13 cellular contexts compared by ENCODE assay signal in the genomic region with DNA sequence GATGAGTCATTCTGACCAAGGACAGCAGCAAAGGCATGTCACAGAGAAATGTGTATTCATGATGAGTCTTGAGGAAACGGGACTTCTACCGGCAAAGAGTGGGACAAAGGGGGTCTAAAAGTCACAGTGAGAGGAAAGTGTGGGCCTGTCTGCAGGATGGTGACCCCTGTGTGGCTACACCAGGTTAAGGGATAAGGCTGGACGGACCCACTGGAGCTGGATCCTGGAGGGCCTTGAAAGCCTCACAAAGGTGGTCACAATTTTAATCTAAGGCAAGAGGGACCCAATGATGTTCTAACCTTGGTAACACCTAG.
DNase-seq lines count a peak whose midpoint lies in the region; ATAC-seq and TF ChIP-seq lines count a peak whose summit lies in the region.
"Had no signal": no experiment of that assay in that cellular context is flagged by ENCODE, and none has a peak within 500 bp of the region (broad histone marks: within the 10 kb centered on the region; RNA-seq: fewer than 3 reads in every experiment).

No MANE protein-coding gene starts in this region.

- H3K27me3 ChIP-seq in GM23248 (replicated peaks; ENCODE audit: insufficient read depth): no peaks in the 10 kb centered on the region
- H3K27me3 ChIP-seq in esophagus squamous epithelium: no peaks in the 10 kb centered on the region
- H3K27me3 ChIP-seq in skeletal muscle tissue (ENCODE audit: control insufficient read depth in 3 of 3, insufficient read depth in 3 of 3, low read length in 3 of 3): no peaks in the 10 kb centered on the region

- no peak for DNase-seq in GM23248
- no peak for DNase-seq in esophagus squamous epithelium (lab: John Stamatoyannopoulos, UW)
- no peak for DNase-seq in islet precursor cell
- DNase-seq: activated CD4-positive, alpha-beta T cell treated with anti-CD3 and anti-CD28 coated beads for 48 hours; activated gamma-delta T cell treated with Interleukin-2 at 50 U/mL for 16 hours; effector memory CD8-positive, alpha-beta T cell; kidney; right cardiac atrium; T-helper 2 cell had no signal

- peaks cover 6% of the 10 kb centered on the region; the same call in 1 of the 2 replicates for H3K79me2 ChIP-seq in GM23248 (ENCODE audit: insufficient read depth)

- H3K27ac ChIP-seq in GM23248 (peak overlapping the region; percentile 71), esophagus squamous epithelium (peak overlapping the region in 3 of 4 donors; percentile 11 to 50 (median 41)), skeletal muscle tissue (ENCODE audit: low read depth, low read length) (peak overlapping the region; percentile 34)

- no peak for TF ChIP-seq CTCF in esophagus squamous epithelium (IDR thresholded peaks at IDR 0.05)

- H3F3A ChIP-seq in GM23248 (ENCODE audit: insufficient read depth): peaks cover 37% of the 10 kb centered on the region

- H3K36me3 ChIP-seq in GM23248 (ENCODE audit: low read depth) (no peaks in the 10 kb centered on the region; the same call in 1 of the 2 replicates), esophagus squamous epithelium (peaks cover 14 to 100% (median 24%) of the 10 kb centered on the region in 3 donors), skeletal muscle tissue (ENCODE audit: control insufficient read depth in 3 of 3, insufficient read depth in 3 of 3, low read length in 3 of 3) (peaks cover 63 to 66% (median 66%) of the 10 kb centered on the region in 3 donors)

- no peaks in the 10 kb centered on the region for H4K20me1 ChIP-seq in GM23248 (ENCODE audit: insufficient read depth)

- in situ Hi-C loops in GM23248 (cut with MboI): no loop called here

- H3K9me2 ChIP-seq in GM23248 (ENCODE audit: insufficient read depth): no peaks in the 10 kb centered on the region

- H3K4me1 ChIP-seq in GM23248 (ENCODE audit: insufficient read depth) (peaks cover 29% of the 10 kb centered on the region), esophagus squamous epithelium (peaks cover 0 to 9% (median 3%) of the 10 kb centered on the region in 3 donors), skeletal muscle tissue (ENCODE audit: control insufficient read depth in 3 of 3, insufficient read depth in 3 of 3, low read length in 3 of 3) (peaks cover 0 to 6% (median 0%) of the 10 kb centered on the region in 3 donors)

- TF ChIP-seq POLR2A in esophagus squamous epithelium (IDR thresholded peaks at IDR 0.05): no peak

- H3K4me3 ChIP-seq in GM23248 (no peak overlapping the region), esophagus squamous epithelium (no peak overlapping the region), skeletal muscle tissue (ENCODE audit: low read length in 3 of 3) (no peak overlapping the region)

- WGBS in GM23248 (ENCODE audit: low coverage in 1 of 2, low lambda C conversion rate in 2 of 2, missing lambda C conversion rate in 2 of 2), 2 experiments: 15 to 19% methylated on average over 3 of the region's 3 CpGs
- whole genome bisulfite sequencing in esophagus squamous epithelium, 2 donors: 43 to 53% methylated on average over 3 of the region's 3 CpGs

- no peak overlapping the region for H2AFZ ChIP-seq in GM23248

- H3K4me2 ChIP-seq in GM23248 (ENCODE audit: unreplicated experiment): no peak overlapping the region

- ATAC-seq in HG03159 (IDR thresholded peaks at IDR 0.05; ENCODE audit: unreplicated experiment): no peak
- no peak for ATAC-seq in HG02798 (IDR thresholded peaks at IDR 0.05; ENCODE audit: poor library complexity, unreplicated experiment)
- ATAC-seq: effector memory CD8-positive, alpha-beta T cell had no signal

- H3K9me3 ChIP-seq in GM23248 (ENCODE audit: low read depth): no peaks in the 10 kb centered on the region
- no peaks in the 10 kb centered on the region for H3K9me3 ChIP-seq in esophagus squamous epithelium
- no peaks in the 10 kb centered on the region for H3K9me3 ChIP-seq in skeletal muscle tissue (ENCODE audit: control insufficient read depth in 3 of 3, low read length in 3 of 3)

- intact Hi-C loops in esophagus squamous epithelium (cut with DNase I): no loop called here

- H3K9ac ChIP-seq in GM23248: peak overlapping the region; percentile 37
- H3K9ac ChIP-seq in skeletal muscle tissue (ENCODE audit: low read depth in 1 of 3, low read length in 3 of 3): no peak overlapping the region

TF ChIP-seq in PFSK-1, 5 proteins besides CTCF, POLR2A, EP300 and RAD21:
- TF ChIP-seq, protein P1, sequence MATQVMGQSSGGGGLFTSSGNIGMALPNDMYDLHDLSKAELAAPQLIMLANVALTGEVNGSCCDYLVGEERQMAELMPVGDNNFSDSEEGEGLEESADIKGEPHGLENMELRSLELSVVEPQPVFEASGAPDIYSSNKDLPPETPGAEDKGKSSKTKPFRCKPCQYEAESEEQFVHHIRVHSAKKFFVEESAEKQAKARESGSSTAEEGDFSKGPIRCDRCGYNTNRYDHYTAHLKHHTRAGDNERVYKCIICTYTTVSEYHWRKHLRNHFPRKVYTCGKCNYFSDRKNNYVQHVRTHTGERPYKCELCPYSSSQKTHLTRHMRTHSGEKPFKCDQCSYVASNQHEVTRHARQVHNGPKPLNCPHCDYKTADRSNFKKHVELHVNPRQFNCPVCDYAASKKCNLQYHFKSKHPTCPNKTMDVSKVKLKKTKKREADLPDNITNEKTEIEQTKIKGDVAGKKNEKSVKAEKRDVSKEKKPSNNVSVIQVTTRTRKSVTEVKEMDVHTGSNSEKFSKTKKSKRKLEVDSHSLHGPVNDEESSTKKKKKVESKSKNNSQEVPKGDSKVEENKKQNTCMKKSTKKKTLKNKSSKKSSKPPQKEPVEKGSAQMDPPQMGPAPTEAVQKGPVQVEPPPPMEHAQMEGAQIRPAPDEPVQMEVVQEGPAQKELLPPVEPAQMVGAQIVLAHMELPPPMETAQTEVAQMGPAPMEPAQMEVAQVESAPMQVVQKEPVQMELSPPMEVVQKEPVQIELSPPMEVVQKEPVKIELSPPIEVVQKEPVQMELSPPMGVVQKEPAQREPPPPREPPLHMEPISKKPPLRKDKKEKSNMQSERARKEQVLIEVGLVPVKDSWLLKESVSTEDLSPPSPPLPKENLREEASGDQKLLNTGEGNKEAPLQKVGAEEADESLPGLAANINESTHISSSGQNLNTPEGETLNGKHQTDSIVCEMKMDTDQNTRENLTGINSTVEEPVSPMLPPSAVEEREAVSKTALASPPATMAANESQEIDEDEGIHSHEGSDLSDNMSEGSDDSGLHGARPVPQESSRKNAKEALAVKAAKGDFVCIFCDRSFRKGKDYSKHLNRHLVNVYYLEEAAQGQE (IDR thresholded peaks at IDR 0.05; ENCODE audit: insufficient read depth in 1 of 2, low read depth in 2 of 2, low read length in 2 of 2): peak; percentile 58 to 83; a peak in 3 of 4 replicates
- TF ChIP-seq POLR2AphosphoS5 (IDR thresholded peaks at IDR 0.05; ENCODE audit: low read depth, low read length): no peak
- TF ChIP-seq TAF1 (IDR thresholded peaks at IDR 0.05; ENCODE audit: borderline replicate concordance, insufficient read depth, low read length): no peak
- no peak for TF ChIP-seq FOXP2 (optimal IDR thresholded peaks at IDR 0.05; ENCODE audit: borderline replicate concordance, extremely low read depth, extremely low read length, insufficient read depth)
- no peak for TF ChIP-seq SIN3A (IDR thresholded peaks at IDR 0.05; ENCODE audit: borderline replicate concordance, insufficient read depth, low read length)
